ENCODE assay signal across 8 cellular contexts in the genomic region with DNA sequence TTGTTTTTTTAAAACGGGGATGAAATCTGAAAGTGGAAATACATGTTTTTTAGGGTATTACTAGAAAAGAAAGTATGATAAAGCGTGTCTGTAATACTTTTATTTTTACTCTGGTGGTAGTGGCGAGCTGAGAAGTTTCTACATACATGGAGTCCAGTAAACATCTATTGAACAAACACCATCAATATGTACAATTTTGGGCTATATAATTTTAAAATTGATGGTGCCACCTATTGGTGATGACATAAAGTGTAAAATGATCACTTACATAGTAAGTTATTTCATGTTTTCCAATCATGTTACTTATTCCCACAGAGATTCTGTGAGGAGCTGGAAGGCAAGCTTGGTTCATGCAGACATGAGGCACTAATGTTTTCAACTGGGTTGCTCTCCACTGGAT. TPM values are rescaled to one million over a fixed set of nuclear protein-coding genes. Genes with fewer than 3 reads are reported as not detected.
DNase-seq lines count a peak whose midpoint lies in the region; ATAC-seq, FAIRE-seq and TF ChIP-seq lines count a peak whose summit lies in the region.

No MANE protein-coding gene starts in this region.

- H3K27me3 Mint-ChIP-seq in astrocyte (ENCODE audit: low read depth, unreplicated experiment), result no peaks in the 10 kb centered on the region

- no peak overlapping the region for H3K4me3 ChIP-seq in astrocyte (ENCODE audit: insufficient read depth, low read depth, low read length)

- H3K27ac ChIP-seq in astrocyte (ENCODE audit: low read depth, low read length), result no peak overlapping the region

- H3K4me1 Mint-ChIP-seq in astrocyte (ENCODE audit: low read depth, unreplicated experiment), result no peaks in the 10 kb centered on the region

- peak overlapping the region; percentile 26 for H3K4me2 ChIP-seq in astrocyte (ENCODE audit: low read length)

- H3K36me3 ChIP-seq in astrocyte (ENCODE audit: insufficient read depth, low read length), result no peaks in the 10 kb centered on the region

- no peaks in the 10 kb centered on the region for H3K9me3 Mint-ChIP-seq in astrocyte (ENCODE audit: unreplicated experiment)

- no peak overlapping the region for H3K27ac Mint-ChIP-seq in astrocyte (ENCODE audit: unreplicated experiment)

- no peak overlapping the region for H3K9ac ChIP-seq in astrocyte (ENCODE audit: low read length)

- CTCF ChIA-PET in GM10248 (lab: Yijun Ruan, JAX), result interaction anchor here (0.8 to 5.3 kb wide), 18 partner anchors 9 to 146 kb away, joined by 3 to 37 read pairs (median 5); a partner anchor contains a TSS

- FAIRE-seq in astrocyte (lab: Jason Lieb, UNC), result no peak

- H3K36me3 Mint-ChIP-seq in astrocyte (ENCODE audit: low read depth, unreplicated experiment), result no peaks in the 10 kb centered on the region

- H2AFZ ChIP-seq in astrocyte (ENCODE audit: low read depth, low read length), result no peak overlapping the region

- no peaks in the 10 kb centered on the region for H4K20me1 ChIP-seq in astrocyte (ENCODE audit: insufficient read depth, low read length)

- no peaks in the 10 kb centered on the region for H3K9me3 ChIP-seq in astrocyte (ENCODE audit: insufficient read depth, low read depth, low read length)

- no peak overlapping the region for H3K4me3 Mint-ChIP-seq in astrocyte (ENCODE audit: unreplicated experiment)

- no peaks in the 10 kb centered on the region for H3K4me1 ChIP-seq in astrocyte (ENCODE audit: insufficient read depth, low read length)

- POLR2A ChIA-PET in GM10248 (lab: Yijun Ruan, JAX), result no interaction called here

- no peak for ATAC-seq in GM21360 (IDR thresholded peaks at IDR 0.05; ENCODE audit: unreplicated experiment)
- ATAC-seq in HG03342 (IDR thresholded peaks at IDR 0.05; ENCODE audit: unreplicated experiment), result no peak

- no peak for TF ChIP-seq CTCF in GM10248 (IDR thresholded peaks at IDR 0.05; ENCODE audit: control extremely low read depth, extremely low read depth, low read depth, missing control alignments)
- TF ChIP-seq CTCF in astrocyte (IDR thresholded peaks at IDR 0.05; ENCODE audit: insufficient read depth, low read depth, low read length), result peak; percentile 29

- DNase-seq in GM10248 (ENCODE audit: extremely low spot score), result peak; percentile 54
- peak; percentile 22 for DNase-seq in HS-5 (ENCODE audit: low read depth)
- no peak for DNase-seq in astrocyte (ENCODE audit: low read depth)
- peak; percentile 18 for DNase-seq in kidney tubule cell (ENCODE audit: low spot score)
- DNase-seq in activated gamma-delta T cell treated with Interleukin-2 at 50 U/mL for 16 hours, result no peak
- DNase-seq in A172 (ENCODE audit: low spot score), result no peak

- H3K79me2 ChIP-seq in astrocyte (ENCODE audit: insufficient read depth, low read length), result no peaks in the 10 kb centered on the region

- H3K27me3 ChIP-seq in astrocyte (ENCODE audit: insufficient read depth, low read length), result no peaks in the 10 kb centered on the region

RNA-seq across cellular contexts. Expression of a gene that starts 31.5 kb away (rescaled TPM):
- 81.0 and 83.3 TPM in 2 replicates for total RNA-seq in astrocyte
- total RNA-seq in A172 (2014; rRNA removed; shearing (Covaris generic)), result 47.1 and 51.1 TPM in 2 replicates

Comparison
In these comparisons a context has a peak if more than half of its experiments do, and no peak if none do; other contexts are left out.
1. DNase-seq: peak in GM10248 (single experiment), HS-5 (single experiment) and kidney tubule cell (single experiment); none in astrocyte (single experiment), activated gamma-delta T cell treated with Interleukin-2 at 50 U/mL for 16 hours (single experiment) and A172 (single experiment).